In the genomic region with DNA sequence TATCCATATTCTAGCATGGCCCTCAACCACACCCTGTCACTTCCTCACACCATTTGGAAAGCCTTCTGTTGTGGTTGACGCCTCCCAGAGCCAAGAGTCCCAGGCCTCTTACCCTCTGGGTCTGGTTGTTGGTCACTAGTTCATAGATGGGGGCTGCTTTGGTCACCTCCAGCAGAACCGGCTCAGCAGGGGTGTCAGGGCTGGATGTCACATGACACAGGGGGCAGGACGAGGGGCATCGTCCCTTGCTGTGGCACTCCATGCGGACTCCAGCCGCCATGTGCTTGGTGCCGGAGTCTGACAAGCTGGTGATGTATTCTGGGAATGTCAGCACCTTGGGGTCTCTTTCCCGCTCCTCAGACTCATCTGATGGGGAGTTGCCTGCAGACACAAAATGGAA, we compare ENCODE assay signal across 7 cellular contexts.
"Had no signal": no experiment of that assay in that cellular context is flagged by ENCODE, and none has a peak within 500 bp of the region (broad histone marks: within the 10 kb centered on the region; RNA-seq: fewer than 3 reads in every experiment).

No MANE protein-coding gene starts in this region.

- H3K27ac Mint-ChIP-seq: IgD-negative memory B cell had no signal

- H3K9ac ChIP-seq: KMS-11 had no signal

- H3K4me3 Mint-ChIP-seq: IgD-negative memory B cell had no signal

- DNase-seq: IMR-90, KG1 had no signal

- H3K4me2 ChIP-seq: KMS-11 had no signal

- FAIRE-seq: HepG2, HTR-8/SVneo had no signal

- ATAC-seq: HepG2 had no signal

- H3K9me3 Mint-ChIP-seq: IgD-negative memory B cell had no signal

- H3K36me3 Mint-ChIP-seq: IgD-negative memory B cell had no signal

- H3K27ac ChIP-seq: HL-60, KMS-11 had no signal
